Comparison of ENCODE assay signal across 1 cellular context in genomic region chr9:127770905-127771569, GRCh38.
TF ChIP-seq lines count a peak whose summit lies in the region.

No MANE protein-coding gene starts in this region.

TF ChIP-seq in HEK293, 187 proteins besides CTCF, POLR2A, EP300 and RAD21 (continued from another document and continues in another):
- TF ChIP-seq ZNF341 (tag by site-specific recombination; IDR thresholded peaks at IDR 0.05; ENCODE audit: low read depth) = no peak
- no peak for TF ChIP-seq YY1 (tag by site-specific recombination; IDR thresholded peaks at IDR 0.05)
- peak; percentile 91 for TF ChIP-seq ZFHX2 (tag by site-specific recombination; conservative IDR thresholded peaks at IDR 0.05)
- no peak for TF ChIP-seq ZNF514 (tag by site-specific recombination; IDR thresholded peaks at IDR 0.05)
- TF ChIP-seq ZNF791 (tag by site-specific recombination; IDR thresholded peaks at IDR 0.05) = no peak
- TF ChIP-seq AEBP2 (tag by site-specific recombination; IDR thresholded peaks at IDR 0.05; ENCODE audit: borderline replicate concordance) = no peak
- peak; percentile 90 for TF ChIP-seq PATZ1 (tag by site-specific recombination; IDR thresholded peaks at IDR 0.05)
- TF ChIP-seq TSHZ1 (tag by site-specific recombination; IDR thresholded peaks at IDR 0.05; ENCODE audit: borderline replicate concordance) = no peak
- TF ChIP-seq ZBTB10 (tag by site-specific recombination; IDR thresholded peaks at IDR 0.05) = 0 out of 2 replicates have a peak, but pooled peaks have one; percentile 20
- TF ChIP-seq KLF9 (tag by site-specific recombination; IDR thresholded peaks at IDR 0.05; ENCODE audit: low read depth) = peak; percentile 99
- peak; percentile 99 for TF ChIP-seq KLF8 (tag by site-specific recombination; IDR thresholded peaks at IDR 0.05)
- TF ChIP-seq ZNF280D (tag by site-specific recombination; IDR thresholded peaks at IDR 0.05) = no peak
- no peak for TF ChIP-seq TRIM28 (IDR thresholded peaks at IDR 0.05; ENCODE audit: borderline replicate concordance, low read length)
- TF ChIP-seq HIC1 (tag by site-specific recombination; IDR thresholded peaks at IDR 0.05) = no peak
- no peak for TF ChIP-seq ZNF214 (tag by site-specific recombination; IDR thresholded peaks at IDR 0.05; ENCODE audit: borderline replicate concordance)
- TF ChIP-seq ZBTB11 (tag by site-specific recombination; conservative IDR thresholded peaks at IDR 0.05; ENCODE audit: low read depth) = no peak
- no peak for TF ChIP-seq ZBTB48 (tag by site-specific recombination; IDR thresholded peaks at IDR 0.05)
- no peak for TF ChIP-seq ZNF175 (tag by site-specific recombination; IDR thresholded peaks at IDR 0.05)
- no peak for TF ChIP-seq PRDM4 (tag by site-specific recombination; IDR thresholded peaks at IDR 0.05)
- no peak for TF ChIP-seq ZBTB44 (tag by site-specific recombination; IDR thresholded peaks at IDR 0.05)
- no peak for TF ChIP-seq ZNF629 (tag by site-specific recombination; IDR thresholded peaks at IDR 0.05)
- TF ChIP-seq KLF1 (tag by site-specific recombination; IDR thresholded peaks at IDR 0.05) = peak; percentile 94
- TF ChIP-seq ZNF114 (tag by site-specific recombination; IDR thresholded peaks at IDR 0.05) = no peak
- no peak for TF ChIP-seq TCF7L2 (IDR thresholded peaks at IDR 0.05; ENCODE audit: borderline replicate concordance, low read depth, low read length)
- TF ChIP-seq ZBTB17 (tag by site-specific recombination; IDR thresholded peaks at IDR 0.05) = peak; percentile 70
- TF ChIP-seq ZNF621 (tag by site-specific recombination; IDR thresholded peaks at IDR 0.05) = no peak
- TF ChIP-seq ZNF658 (tag by site-specific recombination; IDR thresholded peaks at IDR 0.05) = no peak
- TF ChIP-seq ZNF660 (tag by site-specific recombination; IDR thresholded peaks at IDR 0.05) = no peak
- no peak for TF ChIP-seq WT1 (tag by site-specific recombination; IDR thresholded peaks at IDR 0.05)
- no peak for TF ChIP-seq ZNF596 (tag by site-specific recombination; IDR thresholded peaks at IDR 0.05)
- TF ChIP-seq ZNF544 (tag by site-specific recombination; IDR thresholded peaks at IDR 0.05) = no peak
- TF ChIP-seq ZBTB21 (tag by site-specific recombination; IDR thresholded peaks at IDR 0.05) = no peak
- TF ChIP-seq ZNF701 (tag by site-specific recombination; IDR thresholded peaks at IDR 0.05) = no peak
- TF ChIP-seq SP3 (tag by site-specific recombination; IDR thresholded peaks at IDR 0.05) = peak; percentile 98
- no peak for TF ChIP-seq ZNF169 (tag by site-specific recombination; IDR thresholded peaks at IDR 0.05)
- TF ChIP-seq HOXC10 (CRISPR knock-in tag; IDR thresholded peaks at IDR 0.05) = no peak
